9 cellular contexts compared by ENCODE assay signal in the genomic region with DNA sequence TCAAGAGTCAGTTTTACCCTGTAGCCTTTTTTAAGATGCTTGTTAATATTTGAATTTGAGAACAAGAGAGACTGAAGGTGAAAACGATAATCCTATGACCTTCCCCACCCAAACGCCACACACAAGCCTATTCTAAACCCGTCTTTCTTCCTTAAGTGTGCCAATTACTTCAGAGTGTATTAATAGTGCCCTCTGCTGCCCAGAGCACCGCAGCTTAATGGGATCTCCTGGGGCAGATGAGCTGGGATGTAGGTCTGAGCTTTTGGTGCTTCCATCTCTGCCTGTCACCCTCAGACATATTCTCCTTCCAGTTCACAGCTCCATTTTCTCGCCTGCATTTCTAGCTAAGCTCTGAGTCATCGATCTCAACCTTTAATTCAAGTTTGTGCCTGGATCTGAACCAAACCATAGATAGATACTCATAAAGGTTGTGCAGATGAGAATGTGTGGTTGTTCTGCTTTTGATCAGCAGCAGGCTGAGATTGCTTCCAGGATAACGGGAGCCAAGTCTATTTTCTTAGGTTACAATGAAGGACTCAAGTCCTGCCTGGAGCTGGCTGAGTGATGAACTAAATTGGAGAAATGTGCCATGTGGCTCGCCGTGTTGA. TPM values are rescaled to one million over a fixed set of nuclear protein-coding genes. Genes with fewer than 3 reads are reported as not detected.
DNase-seq lines count a peak whose midpoint lies in the region; ATAC-seq and TF ChIP-seq lines count a peak whose summit lies in the region.
"Had no signal": no experiment of that assay in that cellular context is flagged by ENCODE, and none has a peak within 500 bp of the region (broad histone marks: within the 10 kb centered on the region; RNA-seq: fewer than 3 reads in every experiment).

No MANE protein-coding gene starts in this region.

- intact Hi-C loops in activated naive CD4-positive, alpha-beta T cell treated with anti-CD3 and anti-CD28 coated beads for 36 hours (cut with micrococcal nuclease) = no loop called here
- intact Hi-C loops in left ventricle myocardium superior (cut with micrococcal nuclease) = loop anchor here (5.0 kb wide), 1 partner anchor 318 kb away; no protein-coding TSS in a partner anchor
- intact Hi-C loops in aorta (cut with DNase I) = loop anchor here in 1 of 2 donors (10.0 kb wide), 1 partner anchor 316 kb away; no protein-coding TSS in a partner anchor
- intact Hi-C loops in lower leg skin (cut with DNase I; ENCODE audit: low total_unique reads) = no loop called here

- no peaks in the 10 kb centered on the region for H3K27me3 ChIP-seq in upper lobe of left lung
- H3K27me3 ChIP-seq in aorta (ENCODE audit: control insufficient read depth in 1 of 2, insufficient read depth in 2 of 2, low read length in 1 of 2) = peaks cover 0 to 2% of the 10 kb centered on the region in 2 donors
- H3K27me3 ChIP-seq: SJSA1 had no signal

- peak in 4 of 6 experiments; percentile 17 to 33 (median 28) for TF ChIP-seq CTCF in upper lobe of left lung (IDR thresholded peaks at IDR 0.05)
- no peak for TF ChIP-seq CTCF in lower leg skin (IDR thresholded peaks at IDR 0.05)

- H3K4me3 ChIP-seq in upper lobe of left lung = no peak overlapping the region
- no peak overlapping the region for H3K4me3 ChIP-seq in aorta (ENCODE audit: low read length in 2 of 2)
- H3K4me3 ChIP-seq in lower leg skin (ENCODE audit: low read depth, poor library complexity, severe bottlenecking) = no peak overlapping the region
- H3K4me3 ChIP-seq: SJSA1 had no signal

- CTCF ChIA-PET in activated naive CD4-positive, alpha-beta T cell treated with anti-CD3 and anti-CD28 coated beads for 36 hours (lab: Charles Lee) = interaction anchor here (0.9 kb wide), 1 partner anchor 213 kb away, joined by 3 read pairs; no protein-coding TSS in a partner anchor

- no peaks in the 10 kb centered on the region for H3K36me3 Mint-ChIP-seq in activated naive CD4-positive, alpha-beta T cell treated with anti-CD3 and anti-CD28 coated beads for 36 hours (ENCODE audit: low read depth)

- no peaks in the 10 kb centered on the region for H3K4me1 ChIP-seq in upper lobe of left lung
- no peaks in the 10 kb centered on the region for H3K4me1 ChIP-seq in aorta (ENCODE audit: control insufficient read depth in 1 of 2, insufficient read depth in 2 of 2, low read length in 2 of 2)

- peaks cover 5% of the 10 kb centered on the region for H3K27me3 Mint-ChIP-seq in activated naive CD4-positive, alpha-beta T cell treated with anti-CD3 and anti-CD28 coated beads for 36 hours (ENCODE audit: low read depth)

- H3K36me3 ChIP-seq in upper lobe of left lung (no peaks in the 10 kb centered on the region), aorta (ENCODE audit: control insufficient read depth in 1 of 2, insufficient read depth in 2 of 2, low read length in 1 of 2) (no peaks in the 10 kb centered on the region)
- H3K36me3 ChIP-seq: SJSA1 had no signal

- TF ChIP-seq EP300 in upper lobe of left lung (IDR thresholded peaks at IDR 0.05) = no peak

- H3K27ac ChIP-seq in upper lobe of left lung (no peak overlapping the region), aorta (ENCODE audit: low read depth in 1 of 2, low read length in 2 of 2) (no peak overlapping the region)
- H3K27ac ChIP-seq: SJSA1 had no signal

- peak; percentile 69 for ATAC-seq in left ventricle myocardium superior
- no peak for ATAC-seq in upper lobe of left lung (ENCODE audit: low FRiP score in 2 of 2)
- ATAC-seq in aorta (ENCODE audit: low FRiP score) = no peak
- ATAC-seq in HG02970 (IDR thresholded peaks at IDR 0.05; ENCODE audit: low FRiP score, unreplicated experiment) = no peak

- peak; percentile 6 for DNase-seq in activated naive CD4-positive, alpha-beta T cell treated with anti-CD3 and anti-CD28 coated beads for 36 hours
- DNase-seq in activated naive CD4-positive, alpha-beta T cell treated with Interleukin-2 at 50 U/mL for 16 hours = no peak
- peak; percentile 26 for DNase-seq in RKO (ENCODE audit: low spot score)
- DNase-seq in left ventricle myocardium superior = no peak
- no peak for DNase-seq in upper lobe of left lung
- no peak for DNase-seq in aorta
- DNase-seq in lower leg skin (ENCODE audit: low spot score in 2 of 2) = no peak

- no peak overlapping the region for H3K4me3 Mint-ChIP-seq in activated naive CD4-positive, alpha-beta T cell treated with anti-CD3 and anti-CD28 coated beads for 36 hours

- WGBS in upper lobe of left lung, 2 donors = 44 to 56% methylated on average over 9 of the region's 9 CpGs
- WGBS in aorta, 2 donors = 44 to 45% methylated on average over 9 of the region's 9 CpGs
- 35% methylated on average over 9 of the region's 9 CpGs for WGBS in lower leg skin, 2 donors

- no peak overlapping the region for H3K27ac Mint-ChIP-seq in activated naive CD4-positive, alpha-beta T cell treated with anti-CD3 and anti-CD28 coated beads for 36 hours

- no peaks in the 10 kb centered on the region for H3K4me1 Mint-ChIP-seq in activated naive CD4-positive, alpha-beta T cell treated with anti-CD3 and anti-CD28 coated beads for 36 hours (ENCODE audit: low read depth)

- no peaks in the 10 kb centered on the region for H3K9me3 Mint-ChIP-seq in activated naive CD4-positive, alpha-beta T cell treated with anti-CD3 and anti-CD28 coated beads for 36 hours

- TF ChIP-seq POLR2A in upper lobe of left lung (IDR thresholded peaks at IDR 0.05) (no peak), lower leg skin (IDR thresholded peaks at IDR 0.05) (no peak)

- no peaks in the 10 kb centered on the region for H3K9me3 ChIP-seq in upper lobe of left lung
- no peaks in the 10 kb centered on the region for H3K9me3 ChIP-seq in aorta (ENCODE audit: control insufficient read depth, low read length)

RNA-seq across cellular contexts. Expression of gene CDH13, which starts 46.4 kb away (rescaled TPM):
- total RNA-seq in activated naive CD4-positive, alpha-beta T cell treated with anti-CD3 and anti-CD28 coated beads for 36 hours = not detected
- total RNA-seq in left ventricle myocardium superior (167 TPM), upper lobe of left lung (10 to 100 TPM; 11.3 to 39.8 (median 19.9) TPM), aorta (100 to 1,000 TPM; 159 to 265 TPM), lower leg skin (100 to 1,000 TPM; 102 to 246 (median 155) TPM)
- 100 to 1,000 TPM in 1 of 2 donors, 10 to 100 TPM in 1; 58.9 to 157 TPM for polyA plus RNA-seq in aorta

Comparison
In these comparisons a context has a peak if more than half of its experiments do, and no peak if none do; other contexts are left out.
1. DNase-seq: peak in activated naive CD4-positive, alpha-beta T cell treated with anti-CD3 and anti-CD28 coated beads for 36 hours (single experiment) and RKO (single experiment); none in activated naive CD4-positive, alpha-beta T cell treated with Interleukin-2 at 50 U/mL for 16 hours (single experiment), left ventricle myocardium superior (single experiment), upper lobe of left lung (0 of 2), aorta (0 of 2) and lower leg skin (0 of 2).
2. CTCF ChIP-seq: peak in upper lobe of left lung (4 of 6); none in lower leg skin (0 of 3).
3. RNA of gene CDH13, which starts 46.4 kb away (total RNA-seq): 159 to 265 TPM in aorta, 102 to 246 TPM in lower leg skin, 167 TPM in left ventricle myocardium superior (single experiment) and 11.3 to 39.8 TPM in upper lobe of left lung; not detected in activated naive CD4-positive, alpha-beta T cell treated with anti-CD3 and anti-CD28 coated beads for 36 hours; every median in the first group is over 10 times any median in the second.